Comparison of ENCODE assay signal across 9 cellular contexts in genomic region chr12:115341442-115341841, GRCh38.
DNase-seq lines count a peak whose midpoint lies in the region; ATAC-seq and TF ChIP-seq lines count a peak whose summit lies in the region.
"Had no signal": no experiment of that assay in that cellular context is flagged by ENCODE, and none has a peak within 500 bp of the region (broad histone marks: within the 10 kb centered on the region; RNA-seq: fewer than 3 reads in every experiment).

No MANE protein-coding gene starts in this region.

- no peaks in the 10 kb centered on the region for H3K27me3 ChIP-seq in thoracic aorta (replicated peaks; ENCODE audit: insufficient read depth)

- no peaks in the 10 kb centered on the region for H3K9me3 ChIP-seq in thoracic aorta

- peaks cover 0 to 20% of the 10 kb centered on the region in 2 donors for H3K4me1 ChIP-seq in thoracic aorta (ENCODE audit: control insufficient read depth in 1 of 2, low read depth in 2 of 2)

- peak overlapping the region in 1 of 2 donors; percentile 25 for H3K27ac ChIP-seq in thoracic aorta

- in situ Hi-C loops in astrocyte of the cerebellum (cut with HindIII; ENCODE audit: low sequenced_read_pairs), result loop anchor here (25.0 kb wide), 1 partner anchor 654 kb away; the partner anchor contains the start of gene TBX3

- ATAC-seq in thoracic aorta (ENCODE audit: insufficient number of reproducible peaks, low FRiP score, low read depth) (peak; percentile 76), HG02938 (IDR thresholded peaks at IDR 0.05; ENCODE audit: unreplicated experiment) (no peak), GM19452 (IDR thresholded peaks at IDR 0.05; ENCODE audit: unreplicated experiment) (no peak), HG02852 (IDR thresholded peaks at IDR 0.05; ENCODE audit: unreplicated experiment) (no peak)

- TF ChIP-seq CTCF in astrocyte of the cerebellum (IDR thresholded peaks at IDR 0.05; ENCODE audit: low read depth, low read length, missing control alignments) (no peak), thoracic aorta (IDR thresholded peaks at IDR 0.05) (no peak)

- peak; percentile 18 for DNase-seq in SHP77 treated with DMSO at 0.1 percent for 48 hours (lab: John Stamatoyannopoulos, UW)
- DNase-seq in SHP77 (lab: John Stamatoyannopoulos, UW), result no peak
- peak; percentile 98 for DNase-seq in astrocyte of the cerebellum (ENCODE audit: low read depth)
- peak; percentile 86 for DNase-seq in islet precursor cell
- DNase-seq in thoracic aorta (ENCODE audit: low spot score), result peak; percentile 65
- DNase-seq: AML-193 had no signal

- no peaks in the 10 kb centered on the region for H3K36me3 ChIP-seq in thoracic aorta

- no peak overlapping the region for H3K4me3 ChIP-seq in astrocyte of the cerebellum (ENCODE audit: low read depth, low read length)
- no peak overlapping the region for H3K4me3 ChIP-seq in thoracic aorta

Comparison
In these comparisons a context has a peak if more than half of its experiments do, and no peak if none do; other contexts are left out.
1. DNase-seq: peak in SHP77 treated with DMSO at 0.1 percent for 48 hours (single experiment), astrocyte of the cerebellum (single experiment), islet precursor cell (single experiment) and thoracic aorta (single experiment); none in SHP77 (0 of 2).